ENCODE assay signal across 21 cellular contexts in genomic region chr12:473863-474577, GRCh38. TPM values are rescaled to one million over a fixed set of nuclear protein-coding genes. Genes with fewer than 3 reads are reported as not detected.
DNase-seq lines count a peak whose midpoint lies in the region; ATAC-seq and TF ChIP-seq lines count a peak whose summit lies in the region.
"Had no signal": no experiment of that assay in that cellular context is flagged by ENCODE, and none has a peak within 500 bp of the region (broad histone marks: within the 10 kb centered on the region; RNA-seq: fewer than 3 reads in every experiment).

No MANE protein-coding gene starts in this region.

- H2AFZ ChIP-seq in GM23338 (no peak overlapping the region), smooth muscle cell (ENCODE audit: low read depth) (peak overlapping the region; percentile 28)

- no peak for TF ChIP-seq POLR2A in spleen (IDR thresholded peaks at IDR 0.05)

- no peaks in the 10 kb centered on the region for H3K27me3 Mint-ChIP-seq in GM23338 (ENCODE audit: insufficient read depth, low read depth, poor library complexity)

- intact Hi-C loops in right cardiac atrium (cut with DNase I), result no loop called here
- intact Hi-C loops in spleen (cut with DNase I; ENCODE audit: low total_unique reads), result no loop called here

- H3K27ac ChIP-seq in GM23338 (ENCODE audit: low read depth) (no peak overlapping the region), SJCRH30 (peak overlapping the region; percentile 69), right cardiac atrium (ENCODE audit: low read length) (peak overlapping the region; percentile 74), smooth muscle cell (ENCODE audit: low read depth) (no peak overlapping the region), spleen (no peak overlapping the region)
- H3K27ac ChIP-seq: WERI-Rb-1 had no signal

- DNase-seq in GM23338 (ENCODE audit: low spot score) (peak; percentile 63), SJCRH30 (peak in 1 of 2 experiments; percentile 40), right cardiac atrium (no peak), smooth muscle cell (lab: John Stamatoyannopoulos, UW; ENCODE audit: unreplicated experiment) (no peak), DMS 273 (lab: John Stamatoyannopoulos, UW; ENCODE audit: unreplicated experiment) (no peak), spleen (no peak)
- no peak for DNase-seq in activated CD4-positive, alpha-beta T cell treated with anti-CD3 and anti-CD28 coated beads, Interleukin-2, amount 50 U/mL, for 48 hours
- DNase-seq: activated CD4-positive, alpha-beta memory T cell treated with anti-CD3 and anti-CD28 coated beads, Interleukin-2, amount 10 ng/mL, durations not matched to agents 7 days and 5 days; activated naive CD4-positive, alpha-beta T cell treated with anti-CD3 and anti-CD28 coated beads, Interleukin-2, amount 50 U/mL, for 16 hours; activated T-cell treated with anti-CD3 and anti-CD28 coated beads, Interleukin-2, amount 50 U/mL, for 24 hours; COR-L47; cortex of kidney; foreskin fibroblast; GDM1; NCI-H187 treated with DMSO at 0.1 percent for 48 hours; stimulated activated CD4-positive, alpha-beta T cell treated with anti-CD3 and anti-CD28 coated beads, Interleukin-1b, Interleukin-23, amount 100 ng/mL, for 48 hours; stimulated activated naive CD8-positive, alpha-beta T cell treated with anti-CD3 and anti-CD28 coated beads, Interleukin-15, amount 100 ng/mL, for 72 hours; WERI-Rb-1 had no signal

- no peak overlapping the region for H3K27ac Mint-ChIP-seq in GM23338
- H3K27ac Mint-ChIP-seq: activated CD4-positive, alpha-beta memory T cell treated with anti-CD3 and anti-CD28 coated beads, Interleukin-2, amount 10 ng/mL, durations not matched to agents 7 days and 5 days; activated T-cell treated with anti-CD3 and anti-CD28 coated beads, Interleukin-2, amount 50 U/mL, for 24 hours; B cell; stimulated activated naive CD8-positive, alpha-beta T cell treated with anti-CD3 and anti-CD28 coated beads, Interleukin-15, amount 100 ng/mL, for 72 hours had no signal

- 0 out of 2 replicates have a peak, but pooled peaks cover 5% of the 10 kb centered on the region for H4K20me1 ChIP-seq in GM23338 (replicated peaks; ENCODE audit: insufficient read depth)
- H4K20me1 ChIP-seq in smooth muscle cell (ENCODE audit: low read depth), result no peaks in the 10 kb centered on the region

- H3K9me3 ChIP-seq in SJCRH30 (replicated peaks) (no peaks in the 10 kb centered on the region), right cardiac atrium (ENCODE audit: control insufficient read depth, low read length) (no peaks in the 10 kb centered on the region), smooth muscle cell (replicated peaks; ENCODE audit: low read depth) (no peaks in the 10 kb centered on the region), spleen (no peaks in the 10 kb centered on the region)
- H3K9me3 ChIP-seq: ascending aorta had no signal

- H3K4me2 ChIP-seq in GM23338, result no peak overlapping the region
- H3K4me2 ChIP-seq in smooth muscle cell, result peak overlapping the region; percentile 26

- H3K9me3 Mint-ChIP-seq in GM23338, result no peaks in the 10 kb centered on the region; the same call in 2 of the 3 replicates
- H3K9me3 Mint-ChIP-seq: activated CD4-positive, alpha-beta memory T cell treated with anti-CD3 and anti-CD28 coated beads, Interleukin-2, amount 10 ng/mL, durations not matched to agents 7 days and 5 days; activated T-cell treated with anti-CD3 and anti-CD28 coated beads, Interleukin-2, amount 50 U/mL, for 24 hours; stimulated activated naive CD8-positive, alpha-beta T cell treated with anti-CD3 and anti-CD28 coated beads, Interleukin-15, amount 100 ng/mL, for 72 hours had no signal

- peaks cover 16% of the 10 kb centered on the region for H3K4me1 Mint-ChIP-seq in GM23338
- H3K4me1 Mint-ChIP-seq: B cell; stimulated activated naive CD8-positive, alpha-beta T cell treated with anti-CD3 and anti-CD28 coated beads, Interleukin-15, amount 100 ng/mL, for 72 hours had no signal

- H3K9ac ChIP-seq in smooth muscle cell (ENCODE audit: low read depth), result no peak overlapping the region

- H3K4me3 ChIP-seq in GM23338 (no peak overlapping the region), SJCRH30 (no peak overlapping the region), right cardiac atrium (ENCODE audit: low read length) (no peak overlapping the region), smooth muscle cell (no peak overlapping the region), spleen (no peak overlapping the region)

- H3K4me3 Mint-ChIP-seq in GM23338, result no peak overlapping the region
- H3K4me3 Mint-ChIP-seq: activated CD4-positive, alpha-beta memory T cell treated with anti-CD3 and anti-CD28 coated beads, Interleukin-2, amount 10 ng/mL, durations not matched to agents 7 days and 5 days; activated T-cell treated with anti-CD3 and anti-CD28 coated beads, Interleukin-2, amount 50 U/mL, for 24 hours; B cell; stimulated activated naive CD8-positive, alpha-beta T cell treated with anti-CD3 and anti-CD28 coated beads, Interleukin-15, amount 100 ng/mL, for 72 hours had no signal

- H3F3A ChIP-seq in GM23338 (replicated peaks; ENCODE audit: low read depth) (no peaks in the 10 kb centered on the region), smooth muscle cell (ENCODE audit: low read depth) (no peaks in the 10 kb centered on the region)

- H3K9me2 ChIP-seq in GM23338 (ENCODE audit: insufficient read depth), result peaks cover 2% of the 10 kb centered on the region; the same call in 1 of the 2 replicates

- no peaks in the 10 kb centered on the region for H3K27me3 ChIP-seq in GM23338 (ENCODE audit: insufficient read depth)
- no peaks in the 10 kb centered on the region for H3K27me3 ChIP-seq in SJCRH30
- no peaks in the 10 kb centered on the region for H3K27me3 ChIP-seq in right cardiac atrium (ENCODE audit: control insufficient read depth, insufficient read depth)
- H3K27me3 ChIP-seq in smooth muscle cell (ENCODE audit: low read depth), result no peaks in the 10 kb centered on the region
- peaks cover 0 to 52% (median 0%) of the 10 kb centered on the region in 7 donors for H3K27me3 ChIP-seq in spleen (replicated peaks in 1 of 7)
- H3K27me3 ChIP-seq: ascending aorta had no signal

- H3K36me3 Mint-ChIP-seq in GM23338 (ENCODE audit: low read depth), result no peaks in the 10 kb centered on the region

- no peak for TF ChIP-seq CTCF in GM23338 (conservative IDR thresholded peaks at IDR 0.05; ENCODE audit: low read depth in 2 of 2)
- TF ChIP-seq CTCF in smooth muscle cell (IDR thresholded peaks at IDR 0.05; ENCODE audit: borderline replicate concordance, insufficient read depth, poor library complexity, severe bottlenecking), result no peak
- TF ChIP-seq CTCF in spleen (IDR thresholded peaks at IDR 0.05 in 8 of 11, conservative IDR thresholded peaks at IDR 0.05 in 3 of 11), result no peak

- H3K79me2 ChIP-seq in GM23338 (replicated peaks; ENCODE audit: insufficient read depth), result no peaks in the 10 kb centered on the region
- no peaks in the 10 kb centered on the region for H3K79me2 ChIP-seq in smooth muscle cell (ENCODE audit: low read depth)

- WGBS in right cardiac atrium, result 31% methylated on average over 9 of the region's 9 CpGs
- WGBS in smooth muscle cell (ENCODE audit: low lambda C conversion rate), result 46% methylated on average over 9 of the region's 9 CpGs
- WGBS in spleen, 5 donors, result 68 to 74% (median 72%) methylated on average over 9 of the region's 9 CpGs

- H3K4me1 ChIP-seq in GM23338 (ENCODE audit: insufficient read depth) (peaks cover 10% of the 10 kb centered on the region; the same call in 1 of the 2 replicates), SJCRH30 (peaks cover 19% of the 10 kb centered on the region), right cardiac atrium (ENCODE audit: control insufficient read depth, insufficient read depth, low read length) (no peaks in the 10 kb centered on the region), smooth muscle cell (ENCODE audit: low read depth) (peaks cover 4% of the 10 kb centered on the region), spleen (no peaks in the 10 kb centered on the region)

- no peaks in the 10 kb centered on the region for H3K36me3 ChIP-seq in GM23338 (ENCODE audit: insufficient read depth)
- H3K36me3 ChIP-seq in SJCRH30, result no peaks in the 10 kb centered on the region; the same call in none of the 2 replicates
- no peaks in the 10 kb centered on the region for H3K36me3 ChIP-seq in smooth muscle cell (ENCODE audit: low read depth)
- H3K36me3 ChIP-seq in spleen, result no peaks in the 10 kb centered on the region
- H3K36me3 ChIP-seq: ascending aorta, WERI-Rb-1 had no signal

- ATAC-seq in GM23338, result peak; percentile 63; the same call in 2 of the 3 replicates
- peak; percentile 43 to 64 for ATAC-seq in right cardiac atrium
- ATAC-seq: sciatic nerve; stimulated activated naive CD8-positive, alpha-beta T cell treated with anti-CD3 and anti-CD28 coated beads, Interleukin-15, amount 100 ng/mL, for 72 hours had no signal

TF ChIP-seq in GM23338, 12 proteins besides CTCF, POLR2A, EP300 and RAD21 (continues in another document):
- TF ChIP-seq CREB1 (CRISPR knock-in tag; IDR thresholded peaks at IDR 0.05; ENCODE audit: low read depth), result no peak
- no peak for TF ChIP-seq NANOG (IDR thresholded peaks at IDR 0.05; ENCODE audit: borderline replicate concordance)
- no peak for TF ChIP-seq JUNB (IDR thresholded peaks at IDR 0.05; ENCODE audit: unreplicated experiment)
- TF ChIP-seq STAT1 (IDR thresholded peaks at IDR 0.05; ENCODE audit: unreplicated experiment), result no peak

RNA-seq across cellular contexts. Expression of gene B4GALNT3, which starts 14.3 kb away (rescaled TPM):
- 15.8 and 31.3 TPM in 2 replicates for total RNA-seq in GM23338 (2014; rRNA removed; shearing (Covaris generic))
- polyA plus RNA-seq in GM23338 (2016; fragmentation: Nextera tagmentation; extraction: Ambion mirVana), result 2.8 and 3.1 TPM in 2 replicates
- 29.5 and 33.0 TPM in 2 replicates for total RNA-seq in SJCRH30 (2014; rRNA removed; shearing (Covaris generic))
- 10 to 100 TPM; 22.7 to 50.2 (median 39.4) TPM for total RNA-seq in right cardiac atrium
- polyA plus RNA-seq in right cardiac atrium, result 27.5 TPM
- 3.8 and 5.7 TPM in 2 replicates for total RNA-seq in smooth muscle cell
- polyA plus RNA-seq in smooth muscle cell, result 5.1 and 5.9 TPM in 2 replicates
- total RNA-seq in spleen, result 1 to 10 TPM in 5 of 7 donors, under 1 TPM in 2; 0.28 to 2.0 (median 1.4) TPM
- 1 to 10 TPM in 2 of 3 donors, under 1 TPM in 1; 0.76 to 1.8 (median 1.6) TPM for polyA plus RNA-seq in spleen
- total RNA-seq: B cell had no signal

Comparison
In these comparisons a context has a peak if more than half of its experiments do, and no peak if none do; other contexts are left out.
1. H3K27ac ChIP-seq: peak in SJCRH30 (single experiment) and right cardiac atrium (single experiment); none in GM23338 (single experiment), smooth muscle cell (single experiment) and spleen (0 of 8).